In genomic region chr12:96198970-96199369, GRCh38 we compare ENCODE assay signal across 8 cellular contexts. TPM values are rescaled to one million over a fixed set of nuclear protein-coding genes. Genes with fewer than 3 reads are reported as not detected.
DNase-seq lines count a peak whose midpoint lies in the region; ATAC-seq, FAIRE-seq and TF ChIP-seq lines count a peak whose summit lies in the region.

No MANE protein-coding gene starts in this region.

- H3K27ac ChIP-seq in kidney (ENCODE audit: low read depth in 2 of 2, low read length in 2 of 2): no peak overlapping the region

- CTCF ChIA-PET in activated CD8-positive, alpha-beta T cell treated with anti-CD3 and anti-CD28 coated beads for 36 hours (lab: Charles Lee): interaction anchor here (0.8 to 7.2 kb wide), 4 partner anchors 11 to 22 kb away, joined by 3 to 39 read pairs (median 5); no protein-coding TSS in a partner anchor

- no peak for TF ChIP-seq CTCF in AG09309 (IDR thresholded peaks at IDR 0.05; ENCODE audit: control insufficient read depth, insufficient read depth, low read depth, low read length, missing control alignments)
- TF ChIP-seq CTCF in HFFc6 (IDR thresholded peaks at IDR 0.05): no peak
- TF ChIP-seq CTCF in activated CD8-positive, alpha-beta T cell treated with anti-CD3 and anti-CD28 coated beads for 36 hours (IDR thresholded peaks at IDR 0.05): no peak
- no peak for TF ChIP-seq CTCF in kidney (IDR thresholded peaks at IDR 0.05; ENCODE audit: borderline replicate concordance, extremely low read depth, insufficient read depth)

- H3K4me3 Mint-ChIP-seq in HFFc6: peak overlapping the region; percentile 65
- H3K4me3 Mint-ChIP-seq in activated CD8-positive, alpha-beta T cell treated with anti-CD3 and anti-CD28 coated beads for 36 hours: peak overlapping the region; percentile 47
- H3K4me3 Mint-ChIP-seq in immature natural killer cell: peak overlapping the region in 2 of 5 donors; percentile 2 to 33

- DNase-seq in AG09309 (ENCODE audit: low read depth) (peak; percentile 81), HFFc6 (peak; percentile 95), immature natural killer cell (peak in 1 of 3 donors; percentile 13), kidney (no peak), SKM-1 treated with dmso at 0.1 percent for 144 hours (lab: John Stamatoyannopoulos, UW; ENCODE audit: unreplicated experiment) (no peak)
- DNase-seq in activated CD8-positive, alpha-beta T cell treated with anti-CD3 and anti-CD28 coated beads for 36 hours: no peak
- no peak for DNase-seq in activated CD8-positive, alpha-beta memory T cell treated with anti-CD3 and anti-CD28 coated beads, Interleukin-2, amount 50 U/mL, for 4 hours

- FAIRE-seq in kidney (lab: Jason Lieb, UNC): no peak

- no peak overlapping the region for H3K4me3 ChIP-seq in AG09309 (ENCODE audit: control insufficient read depth, low read depth, low read length)
- H3K4me3 ChIP-seq in kidney (ENCODE audit: low read length in 2 of 2): no peak overlapping the region

- no peaks in the 10 kb centered on the region for H3K36me3 ChIP-seq in kidney (ENCODE audit: control insufficient read depth in 1 of 2, insufficient read depth in 2 of 2, low read length in 2 of 2)

- H3K4me1 Mint-ChIP-seq in HFFc6 (ENCODE audit: low read depth) (peaks cover 61% of the 10 kb centered on the region), immature natural killer cell (peaks cover 35 to 60% of the 10 kb centered on the region in 2 donors)
- peaks cover 52% of the 10 kb centered on the region for H3K4me1 Mint-ChIP-seq in activated CD8-positive, alpha-beta T cell treated with anti-CD3 and anti-CD28 coated beads for 36 hours (ENCODE audit: low read depth)

- H3K27ac Mint-ChIP-seq in HFFc6 (peak overlapping the region; percentile 99), immature natural killer cell (peak overlapping the region; percentile 9 to 68 (median 62))
- H3K27ac Mint-ChIP-seq in activated CD8-positive, alpha-beta T cell treated with anti-CD3 and anti-CD28 coated beads for 36 hours: peak overlapping the region; percentile 78

- POLR2A ChIA-PET in activated CD8-positive, alpha-beta T cell treated with anti-CD3 and anti-CD28 coated beads for 36 hours (lab: Charles Lee): interaction anchor here (0.6 to 1.0 kb wide), 5 partner anchors 13 to 164 kb away, joined by 3 to 4 read pairs (median 3); no protein-coding TSS in a partner anchor

- H3K9me3 Mint-ChIP-seq in HFFc6 (peaks cover 10% of the 10 kb centered on the region), immature natural killer cell (no peaks in the 10 kb centered on the region)
- H3K9me3 Mint-ChIP-seq in activated CD8-positive, alpha-beta T cell treated with anti-CD3 and anti-CD28 coated beads for 36 hours: no peaks in the 10 kb centered on the region

- ATAC-seq in activated CD8-positive, alpha-beta T cell treated with anti-CD3 and anti-CD28 coated beads for 36 hours: peak; percentile 38
- no peak for ATAC-seq in HG02973 (IDR thresholded peaks at IDR 0.05; ENCODE audit: unreplicated experiment)

- H3K4me1 ChIP-seq in kidney (ENCODE audit: control insufficient read depth in 1 of 2, insufficient read depth in 1 of 2, low read depth in 1 of 2, low read length in 2 of 2): no peaks in the 10 kb centered on the region

- H3K9me3 ChIP-seq in kidney (ENCODE audit: control insufficient read depth in 1 of 2, low read length in 2 of 2): no peaks in the 10 kb centered on the region

- H3K36me3 Mint-ChIP-seq in HFFc6 (ENCODE audit: low read depth) (peaks cover 34% of the 10 kb centered on the region), immature natural killer cell (peaks cover 0 to 9% (median 0%) of the 10 kb centered on the region in 3 donors)
- peaks cover 11% of the 10 kb centered on the region for H3K36me3 Mint-ChIP-seq in activated CD8-positive, alpha-beta T cell treated with anti-CD3 and anti-CD28 coated beads for 36 hours (ENCODE audit: low read depth)

- H3K27me3 Mint-ChIP-seq in HFFc6 (ENCODE audit: insufficient read depth): peaks cover 10% of the 10 kb centered on the region
- H3K27me3 Mint-ChIP-seq in activated CD8-positive, alpha-beta T cell treated with anti-CD3 and anti-CD28 coated beads for 36 hours: no peaks in the 10 kb centered on the region
- H3K27me3 Mint-ChIP-seq in immature natural killer cell (ENCODE audit: low read depth in 3 of 3): peaks cover 4 to 11% (median 6%) of the 10 kb centered on the region in 3 donors

- H3K9ac ChIP-seq in kidney (ENCODE audit: low read length in 2 of 2): no peak overlapping the region

- intact Hi-C loops in activated CD8-positive, alpha-beta T cell treated with anti-CD3 and anti-CD28 coated beads for 36 hours (cut with micrococcal nuclease): loop anchor here (1.0 to 5.0 kb wide), 2 partner anchors 22 to 152 kb away; no protein-coding TSS in a partner anchor
- intact Hi-C loops in kidney (cut with DNase I): no loop called here

RNA-seq across cellular contexts. Expression of gene ELK3, which starts 4.8 kb away (rescaled TPM):
- total RNA-seq in HFFc6 (2021; fragmentation: NEBNext Ultra II Directional; extraction: Animal tissue kit (Norgen Biotek cat#: 25700)): 10 to 100 TPM; 54.5 to 80.7 (median 71.9) TPM
- total RNA-seq in activated CD8-positive, alpha-beta T cell treated with anti-CD3 and anti-CD28 coated beads for 36 hours: 1 to 10 TPM; 7.7 TPM
- polyA plus RNA-seq in immature natural killer cell (10 to 100 TPM in 1 of 3 donors, 1 to 10 TPM in 2; 4.7 to 21.7 (median 6.9) TPM), kidney (ENCODE audit: insufficient read depth, low read depth, low replicate concordance) (10.5 TPM)
- 59.5 TPM for total RNA-seq in kidney

Comparison
In these comparisons a context has a peak if more than half of its experiments do, and no peak if none do; other contexts are left out.
1. DNase-seq: peak in AG09309 (single experiment) and HFFc6 (single experiment); none in activated CD8-positive, alpha-beta T cell treated with anti-CD3 and anti-CD28 coated beads for 36 hours (single experiment), kidney (single experiment), activated CD8-positive, alpha-beta memory T cell treated with anti-CD3 and anti-CD28 coated beads, Interleukin-2, amount 50 U/mL, for 4 hours (single experiment) and SKM-1 treated with dmso at 0.1 percent for 144 hours (single experiment).
2. Peak in every context shown above with its lines, with median percentiles within 50 percentile points of each other: H3K27ac Mint-ChIP-seq.